In the genomic region with DNA sequence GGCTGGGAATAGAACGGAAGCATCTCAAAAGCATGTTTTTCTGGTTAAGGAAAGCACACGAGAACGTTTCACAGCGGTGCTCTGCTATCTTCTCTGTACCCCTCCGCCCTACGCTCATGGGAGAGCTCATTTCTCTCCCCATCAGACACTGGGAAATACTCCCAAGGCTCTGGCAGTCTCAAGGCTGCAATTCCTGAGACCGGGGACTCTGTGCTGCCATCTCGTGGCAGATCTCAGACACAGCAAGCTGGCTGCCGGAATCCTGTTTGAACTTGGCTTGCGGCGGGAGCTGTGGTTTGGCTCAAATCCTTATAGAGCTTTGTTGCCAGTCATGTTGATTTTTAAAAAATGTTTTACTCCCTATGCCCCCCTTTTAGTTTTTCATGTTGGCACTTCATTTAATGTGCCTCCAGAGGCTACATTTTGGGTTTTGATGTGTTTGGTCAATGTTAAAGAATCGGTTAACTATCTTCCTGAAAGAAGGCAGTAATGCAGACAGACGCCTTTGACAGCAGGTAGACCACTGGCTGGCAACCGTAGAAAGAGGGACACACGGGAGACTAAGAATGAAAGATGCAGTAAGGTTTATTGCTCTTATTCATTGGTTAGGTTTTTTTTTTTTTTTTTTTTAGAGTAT, we compare ENCODE assay signal across 1 cellular context.
TF ChIP-seq lines count a peak whose summit lies in the region.

No MANE protein-coding gene starts in this region.

TF ChIP-seq in GM23338, 12 proteins besides CTCF, POLR2A, EP300 and RAD21:
- TF ChIP-seq, protein P1, sequence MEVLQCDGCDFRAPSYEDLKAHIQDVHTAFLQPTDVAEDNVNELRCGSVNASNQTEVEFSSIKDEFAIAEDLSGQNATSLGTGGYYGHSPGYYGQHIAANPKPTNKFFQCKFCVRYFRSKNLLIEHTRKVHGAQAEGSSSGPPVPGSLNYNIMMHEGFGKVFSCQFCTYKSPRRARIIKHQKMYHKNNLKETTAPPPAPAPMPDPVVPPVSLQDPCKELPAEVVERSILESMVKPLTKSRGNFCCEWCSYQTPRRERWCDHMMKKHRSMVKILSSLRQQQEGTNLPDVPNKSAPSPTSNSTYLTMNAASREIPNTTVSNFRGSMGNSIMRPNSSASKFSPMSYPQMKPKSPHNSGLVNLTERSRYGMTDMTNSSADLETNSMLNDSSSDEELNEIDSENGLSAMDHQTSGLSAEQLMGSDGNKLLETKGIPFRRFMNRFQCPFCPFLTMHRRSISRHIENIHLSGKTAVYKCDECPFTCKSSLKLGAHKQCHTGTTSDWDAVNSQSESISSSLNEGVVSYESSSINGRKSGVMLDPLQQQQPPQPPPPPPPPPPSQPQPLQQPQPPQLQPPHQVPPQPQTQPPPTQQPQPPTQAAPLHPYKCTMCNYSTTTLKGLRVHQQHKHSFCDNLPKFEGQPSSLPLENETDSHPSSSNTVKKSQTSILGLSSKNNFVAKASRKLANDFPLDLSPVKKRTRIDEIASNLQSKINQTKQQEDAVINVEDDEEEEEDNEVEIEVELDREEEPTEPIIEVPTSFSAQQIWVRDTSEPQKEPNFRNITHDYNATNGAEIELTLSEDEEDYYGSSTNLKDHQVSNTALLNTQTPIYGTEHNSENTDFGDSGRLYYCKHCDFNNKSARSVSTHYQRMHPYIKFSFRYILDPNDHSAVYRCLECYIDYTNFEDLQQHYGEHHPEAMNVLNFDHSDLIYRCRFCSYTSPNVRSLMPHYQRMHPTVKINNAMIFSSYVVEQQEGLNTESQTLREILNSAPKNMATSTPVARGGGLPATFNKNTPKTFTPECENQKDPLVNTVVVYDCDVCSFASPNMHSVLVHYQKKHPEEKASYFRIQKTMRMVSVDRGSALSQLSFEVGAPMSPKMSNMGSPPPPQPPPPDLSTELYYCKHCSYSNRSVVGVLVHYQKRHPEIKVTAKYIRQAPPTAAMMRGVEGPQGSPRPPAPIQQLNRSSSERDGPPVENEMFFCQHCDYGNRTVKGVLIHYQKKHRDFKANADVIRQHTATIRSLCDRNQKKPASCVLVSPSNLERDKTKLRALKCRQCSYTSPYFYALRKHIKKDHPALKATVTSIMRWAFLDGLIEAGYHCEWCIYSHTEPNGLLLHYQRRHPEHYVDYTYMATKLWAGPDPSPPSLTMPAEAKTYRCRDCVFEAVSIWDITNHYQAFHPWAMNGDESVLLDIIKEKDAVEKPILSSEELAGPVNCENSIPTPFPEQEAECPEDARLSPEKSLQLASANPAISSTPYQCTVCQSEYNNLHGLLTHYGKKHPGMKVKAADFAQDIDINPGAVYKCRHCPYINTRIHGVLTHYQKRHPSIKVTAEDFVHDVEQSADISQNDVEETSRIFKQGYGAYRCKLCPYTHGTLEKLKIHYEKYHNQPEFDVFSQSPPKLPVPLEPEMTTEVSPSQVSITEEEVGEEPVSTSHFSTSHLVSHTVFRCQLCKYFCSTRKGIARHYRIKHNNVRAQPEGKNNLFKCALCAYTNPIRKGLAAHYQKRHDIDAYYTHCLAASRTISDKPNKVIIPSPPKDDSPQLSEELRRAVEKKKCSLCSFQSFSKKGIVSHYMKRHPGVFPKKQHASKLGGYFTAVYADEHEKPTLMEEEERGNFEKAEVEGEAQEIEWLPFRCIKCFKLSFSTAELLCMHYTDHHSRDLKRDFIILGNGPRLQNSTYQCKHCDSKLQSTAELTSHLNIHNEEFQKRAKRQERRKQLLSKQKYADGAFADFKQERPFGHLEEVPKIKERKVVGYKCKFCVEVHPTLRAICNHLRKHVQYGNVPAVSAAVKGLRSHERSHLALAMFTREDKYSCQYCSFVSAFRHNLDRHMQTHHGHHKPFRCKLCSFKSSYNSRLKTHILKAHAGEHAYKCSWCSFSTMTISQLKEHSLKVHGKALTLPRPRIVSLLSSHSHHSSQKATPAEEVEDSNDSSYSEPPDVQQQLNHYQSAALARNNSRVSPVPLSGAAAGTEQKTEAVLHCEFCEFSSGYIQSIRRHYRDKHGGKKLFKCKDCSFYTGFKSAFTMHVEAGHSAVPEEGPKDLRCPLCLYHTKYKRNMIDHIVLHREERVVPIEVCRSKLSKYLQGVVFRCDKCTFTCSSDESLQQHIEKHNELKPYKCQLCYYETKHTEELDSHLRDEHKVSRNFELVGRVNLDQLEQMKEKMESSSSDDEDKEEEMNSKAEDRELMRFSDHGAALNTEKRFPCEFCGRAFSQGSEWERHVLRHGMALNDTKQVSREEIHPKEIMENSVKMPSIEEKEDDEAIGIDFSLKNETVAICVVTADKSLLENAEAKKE (CRISPR knock-in tag; IDR thresholded peaks at IDR 0.05), result peak; percentile 54; the same call in 1 of the 2 replicates
- no peak for TF ChIP-seq CREB1 (CRISPR knock-in tag; IDR thresholded peaks at IDR 0.05; ENCODE audit: low read depth)
